Comparison of ENCODE assay signal across 12 cellular contexts in the genomic region with DNA sequence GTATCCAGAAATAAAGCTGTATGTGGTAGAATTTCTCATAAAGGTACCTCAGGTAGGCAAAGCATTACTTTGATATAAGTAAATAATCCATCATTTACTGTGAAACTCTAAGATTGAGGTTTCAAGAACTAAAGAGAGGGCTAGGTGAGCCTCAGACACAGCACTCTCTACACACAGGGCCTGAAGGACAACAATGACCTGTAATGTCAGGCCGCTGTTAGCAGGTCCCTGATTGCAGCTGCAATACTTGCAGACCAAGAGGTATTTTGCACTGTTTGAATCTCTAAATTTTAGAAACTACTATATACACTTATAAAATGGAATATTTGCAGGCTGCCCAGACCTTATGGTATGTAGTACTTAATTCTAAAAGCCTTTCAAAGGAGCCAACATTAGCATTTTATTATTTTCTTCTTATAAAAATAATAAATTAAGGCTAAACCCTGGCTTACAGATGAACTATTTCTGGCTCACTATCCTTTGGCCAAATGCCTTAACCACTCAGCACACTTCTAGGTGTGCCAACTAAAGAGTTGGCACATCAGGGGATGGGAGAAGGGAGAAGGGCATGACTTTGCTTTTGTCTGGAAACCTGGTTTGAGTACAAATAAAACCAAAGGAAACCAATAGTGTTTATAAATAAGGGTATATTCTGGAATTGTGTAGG.
DNase-seq lines count a peak whose midpoint lies in the region; ATAC-seq and TF ChIP-seq lines count a peak whose summit lies in the region.
"Had no signal": no experiment of that assay in that cellular context is flagged by ENCODE, and none has a peak within 500 bp of the region (broad histone marks: within the 10 kb centered on the region; RNA-seq: fewer than 3 reads in every experiment).

No MANE protein-coding gene starts in this region.

- no peak overlapping the region for H3K4me3 Mint-ChIP-seq in Calu3 (ENCODE audit: low read depth, unreplicated experiment)
- H3K4me3 Mint-ChIP-seq in naive thymus-derived CD4-positive, alpha-beta T cell: no peak overlapping the region

- 93% methylated on average over 1 of the region's 1 CpG for WGBS in esophagus muscularis mucosa

- H3K4me3 ChIP-seq in right atrium auricular region (no peak overlapping the region), esophagus muscularis mucosa (no peak overlapping the region)
- H3K4me3 ChIP-seq in naive thymus-derived CD4-positive, alpha-beta T cell (ENCODE audit: low read length): no peak overlapping the region

- peaks cover 22% of the 10 kb centered on the region for H3K4me1 Mint-ChIP-seq in Calu3 (ENCODE audit: low read depth, unreplicated experiment)
- H3K4me1 Mint-ChIP-seq in naive thymus-derived CD4-positive, alpha-beta T cell: peaks cover 7 to 55% (median 24%) of the 10 kb centered on the region in 7 donors

- intact Hi-C loops in Calu3 (cut with micrococcal nuclease; ENCODE audit: unreplicated experiment): loop anchor here (5.0 kb wide), 1 partner anchor 67 kb away; the partner anchor contains the start of gene SLC39A10
- intact Hi-C loops in naive thymus-derived CD4-positive, alpha-beta T cell (cut with micrococcal nuclease): loop anchor here in 1 of 2 donors (5.0 kb wide), 1 partner anchor 37 kb away; no protein-coding TSS in a partner anchor
- intact Hi-C loops in esophagus muscularis mucosa (cut with DNase I): no loop called here

- H3K9me3 ChIP-seq in right atrium auricular region: no peaks in the 10 kb centered on the region
- H3K9me3 ChIP-seq in naive thymus-derived CD4-positive, alpha-beta T cell (ENCODE audit: control insufficient read depth in 2 of 3, low read length in 3 of 3): no peaks in the 10 kb centered on the region
- H3K9me3 ChIP-seq in esophagus muscularis mucosa: no peaks in the 10 kb centered on the region

- POLR2A ChIA-PET in naive thymus-derived CD4-positive, alpha-beta T cell (lab: Charles Lee): interaction anchor here (1.3 kb wide), 1 partner anchor 13 kb away, joined by 3 read pairs; no protein-coding TSS in a partner anchor

- H3K27ac ChIP-seq in right atrium auricular region (peak overlapping the region; percentile 48 to 72), caudate nucleus (ENCODE audit: low read depth, low read length) (no peak overlapping the region), esophagus muscularis mucosa (replicated peaks in 1 of 4) (no peak overlapping the region)
- no peak overlapping the region for H3K27ac ChIP-seq in naive thymus-derived CD4-positive, alpha-beta T cell (ENCODE audit: low read depth, low read length)

- ATAC-seq in naive thymus-derived CD4-positive, alpha-beta T cell: no peak
- ATAC-seq in HG03175 (IDR thresholded peaks at IDR 0.05; ENCODE audit: unreplicated experiment): no peak

- no peaks in the 10 kb centered on the region for H3K36me3 Mint-ChIP-seq in Calu3 (ENCODE audit: insufficient read depth, unreplicated experiment)
- H3K36me3 Mint-ChIP-seq in naive thymus-derived CD4-positive, alpha-beta T cell: peaks cover 0 to 9% (median 2%) of the 10 kb centered on the region in 5 donors

- DNase-seq in Calu3: no peak
- peak; percentile 56 to 62 for DNase-seq in NCI-H446 (lab: John Stamatoyannopoulos, UW)
- no peak for DNase-seq in right atrium auricular region (ENCODE audit: low spot score)
- DNase-seq in naive thymus-derived CD4-positive, alpha-beta T cell: no peak
- DNase-seq in caudate nucleus (lab: John Stamatoyannopoulos, UW): no peak
- no peak for DNase-seq in esophagus muscularis mucosa (ENCODE audit: extremely low spot score)
- DNase-seq: EL, NCI-H1105 treated with DMSO at 0.1 percent for 48 hours, NCI-H187, NCI-H2171, NCI-H510A treated with DMSO at 0.1 percent for 48 hours had no signal

- TF ChIP-seq CTCF in Calu3 (IDR thresholded peaks at IDR 0.05; ENCODE audit: unreplicated experiment) (no peak), right atrium auricular region (IDR thresholded peaks at IDR 0.05) (no peak), esophagus muscularis mucosa (IDR thresholded peaks at IDR 0.05) (no peak)

- H3K36me3 ChIP-seq in right atrium auricular region (no peaks in the 10 kb centered on the region), esophagus muscularis mucosa (no peaks in the 10 kb centered on the region)
- H3K36me3 ChIP-seq in naive thymus-derived CD4-positive, alpha-beta T cell (ENCODE audit: control insufficient read depth in 2 of 3, insufficient read depth in 3 of 3, low read length in 3 of 3): no peaks in the 10 kb centered on the region

- peaks cover 0 to 17% of the 10 kb centered on the region in 2 donors for H3K4me1 ChIP-seq in right atrium auricular region
- peaks cover 0 to 7% of the 10 kb centered on the region in 2 donors for H3K4me1 ChIP-seq in naive thymus-derived CD4-positive, alpha-beta T cell (ENCODE audit: control insufficient read depth in 2 of 2, insufficient read depth in 2 of 2, low read length in 2 of 2)
- peaks cover 0 to 11% (median 7%) of the 10 kb centered on the region in 4 donors for H3K4me1 ChIP-seq in esophagus muscularis mucosa

- no peaks in the 10 kb centered on the region for H3K27me3 Mint-ChIP-seq in Calu3 (ENCODE audit: unreplicated experiment)
- H3K27me3 Mint-ChIP-seq in naive thymus-derived CD4-positive, alpha-beta T cell: no peaks in the 10 kb centered on the region

- H3K27me3 ChIP-seq in right atrium auricular region: no peaks in the 10 kb centered on the region
- H3K27me3 ChIP-seq in naive thymus-derived CD4-positive, alpha-beta T cell (ENCODE audit: control insufficient read depth in 2 of 2, insufficient read depth in 2 of 2, low read length in 2 of 2): no peaks in the 10 kb centered on the region
- no peaks in the 10 kb centered on the region for H3K27me3 ChIP-seq in esophagus muscularis mucosa

- BruUV-seq in Calu3 (replicated peaks; lab: Mats Ljungman, UMichigan): no TSS peak

- TF ChIP-seq EP300 in esophagus muscularis mucosa (IDR thresholded peaks at IDR 0.05): no peak

- no peak for TF ChIP-seq POLR2A in esophagus muscularis mucosa (IDR thresholded peaks at IDR 0.05; ENCODE audit: low read depth)

- peak overlapping the region; percentile 30 for H3K27ac Mint-ChIP-seq in Calu3 (ENCODE audit: unreplicated experiment)
- peak overlapping the region in 5 of 9 donors; percentile 21 to 50 (median 38) for H3K27ac Mint-ChIP-seq in naive thymus-derived CD4-positive, alpha-beta T cell

- CTCF ChIA-PET in Calu3 (lab: Charles Lee): no interaction called here
- CTCF ChIA-PET in naive thymus-derived CD4-positive, alpha-beta T cell (lab: Charles Lee): interaction anchor here (0.7 to 0.9 kb wide), 3 partner anchors 11 to 67 kb away, joined by 3 read pairs; partner anchors contain the start of gene SLC39A10

- H3K9me3 Mint-ChIP-seq in Calu3 (ENCODE audit: low read depth, unreplicated experiment): no peaks in the 10 kb centered on the region
- H3K9me3 Mint-ChIP-seq in naive thymus-derived CD4-positive, alpha-beta T cell: peaks cover 0 to 2% (median 0%) of the 10 kb centered on the region in 11 donors

Comparison
In these comparisons a context has a peak if more than half of its experiments do, and no peak if none do; other contexts are left out.
1. DNase-seq: peak in NCI-H446 (2 of 2); none in Calu3 (single experiment), right atrium auricular region (single experiment), naive thymus-derived CD4-positive, alpha-beta T cell (0 of 9), caudate nucleus (0 of 61) and esophagus muscularis mucosa (single experiment).
2. H3K27ac ChIP-seq: peak in right atrium auricular region (2 of 2); none in naive thymus-derived CD4-positive, alpha-beta T cell (single experiment), caudate nucleus (single experiment) and esophagus muscularis mucosa (0 of 4).